Comparison of ENCODE assay signal across 28 cellular contexts in genomic region chr14:68622856-68623255, GRCh38.
A peak's percentile ranks its signal among the peaks of the same experiment; 100 is the strongest.
DNase-seq lines count a peak whose midpoint lies in the region; ATAC-seq and TF ChIP-seq lines count a peak whose summit lies in the region.
"Had no signal": no experiment of that assay in that cellular context is flagged by ENCODE, and none has a peak within 500 bp of the region (broad histone marks: within the 10 kb centered on the region; RNA-seq: fewer than 3 reads in every experiment).

No MANE protein-coding gene starts in this region.

- H3K27me3 Mint-ChIP-seq in stimulated activated memory B cell treated with anti-CD40 and anti-IgM and Interleukin-4, amounts not matched to agents 10 μg/mL and 1 μg/mL and 100 μg/mL, for 72 hours, result no peaks in the 10 kb centered on the region
- H3K27me3 Mint-ChIP-seq in CD4-positive, alpha-beta T cell, result no peaks in the 10 kb centered on the region

- peaks cover 13% of the 10 kb centered on the region for H3K36me3 Mint-ChIP-seq in stimulated activated memory B cell treated with anti-CD40 and anti-IgM and Interleukin-4, amounts not matched to agents 10 μg/mL and 1 μg/mL and 100 μg/mL, for 72 hours
- peaks cover 9% of the 10 kb centered on the region for H3K36me3 Mint-ChIP-seq in CD4-positive, alpha-beta T cell (ENCODE audit: low read depth)

- no peak for ATAC-seq in stimulated activated memory B cell treated with anti-CD40 and anti-IgM and Interleukin-4, amounts not matched to agents 10 μg/mL and 1 μg/mL and 100 μg/mL, for 72 hours
- no peak for ATAC-seq in CD4-positive, alpha-beta T cell (ENCODE audit: poor library complexity)
- no peak for ATAC-seq in HG02852 (IDR thresholded peaks at IDR 0.05; ENCODE audit: unreplicated experiment)
- ATAC-seq in HG02798 (IDR thresholded peaks at IDR 0.05; ENCODE audit: poor library complexity, unreplicated experiment), result no peak
- ATAC-seq: lower lobe of right lung, pancreas, PC-3, sciatic nerve had no signal

- no peaks in the 10 kb centered on the region for H3K27me3 ChIP-seq in CD4-positive, alpha-beta T cell (ENCODE audit: control insufficient read depth, insufficient read depth, low read length)
- H3K27me3 ChIP-seq: dorsolateral prefrontal cortex, pancreas, testis had no signal

- H3K27ac Mint-ChIP-seq in stimulated activated memory B cell treated with anti-CD40 and anti-IgM and Interleukin-4, amounts not matched to agents 10 μg/mL and 1 μg/mL and 100 μg/mL, for 72 hours, result peak overlapping the region; percentile 6
- no peak overlapping the region for H3K27ac Mint-ChIP-seq in CD4-positive, alpha-beta T cell

- no peak overlapping the region for H3K27ac ChIP-seq in CD4-positive, alpha-beta T cell (ENCODE audit: low read depth, low read length)
- H3K27ac ChIP-seq: epithelial cell of prostate, lower lobe of right lung, pancreas, testis had no signal

- intact Hi-C loops in CD4-positive, alpha-beta T cell (cut with DNase I, micrococcal nuclease), result loop anchor here in 1 of 2 experiments (10.0 kb wide), 1 partner anchor 62 kb away; no protein-coding TSS in a partner anchor

- CTCF ChIA-PET in CD4-positive, alpha-beta T cell (lab: Charles Lee), result no interaction called here

- H3K4me3 Mint-ChIP-seq in stimulated activated memory B cell treated with anti-CD40 and anti-IgM and Interleukin-4, amounts not matched to agents 10 μg/mL and 1 μg/mL and 100 μg/mL, for 72 hours, result no peak overlapping the region
- no peak overlapping the region for H3K4me3 Mint-ChIP-seq in CD4-positive, alpha-beta T cell

- H3K4me1 Mint-ChIP-seq in stimulated activated memory B cell treated with anti-CD40 and anti-IgM and Interleukin-4, amounts not matched to agents 10 μg/mL and 1 μg/mL and 100 μg/mL, for 72 hours, result peaks cover 29% of the 10 kb centered on the region
- peaks cover 10% of the 10 kb centered on the region for H3K4me1 Mint-ChIP-seq in CD4-positive, alpha-beta T cell (ENCODE audit: low read depth)

- DNase-seq in activated CD8-positive, alpha-beta memory T cell treated with anti-CD3 and anti-CD28 coated beads for 24 hours, result peak; percentile 35
- DNase-seq in activated CD8-positive, alpha-beta memory T cell treated with anti-CD3 and anti-CD28 coated beads, Interleukin-2, amount 50 U/mL, for 48 hours, result no peak
- DNase-seq in NCI-H524 treated with DMSO at 0.1 percent for 48 hours (lab: John Stamatoyannopoulos, UW) (peak; percentile 93), left kidney (ENCODE audit: low read depth, low spot score) (peak; percentile 59)
- DNase-seq in CD4-positive, alpha-beta T cell, result no peak
- DNase-seq: activated CD4-positive, alpha-beta T cell treated with anti-CD3 and anti-CD28 coated beads, Interleukin-2, amount 50 U/mL, for 4 hours; activated naive CD4-positive, alpha-beta T cell treated with Interleukin-2 at 50 U/mL for 16 hours; anterior cingulate cortex; C1 segment of cervical spinal cord; caudate nucleus; dorsolateral prefrontal cortex; foreskin fibroblast; GOT3; hypothalamus; islet precursor cell; lower lobe of right lung; NCI-H1048; NCI-H2029 treated with DMSO at 0.1 percent for 48 hours; NCI-H526 treated with DMSO at 0.1 percent for 48 hours; pancreas; PC-3; T-helper 2 cell; testis had no signal

- peaks cover 5% of the 10 kb centered on the region for H3K9me3 Mint-ChIP-seq in stimulated activated memory B cell treated with anti-CD40 and anti-IgM and Interleukin-4, amounts not matched to agents 10 μg/mL and 1 μg/mL and 100 μg/mL, for 72 hours
- peaks cover 5% of the 10 kb centered on the region for H3K9me3 Mint-ChIP-seq in CD4-positive, alpha-beta T cell

- TF ChIP-seq CTCF in CD4-positive, alpha-beta T cell (IDR thresholded peaks at IDR 0.05), result no peak

- H3K9me3 ChIP-seq in CD4-positive, alpha-beta T cell (ENCODE audit: control insufficient read depth, low read length), result peaks cover 3% of the 10 kb centered on the region
- H3K9me3 ChIP-seq: pancreas, testis had no signal

- POLR2A ChIA-PET in CD4-positive, alpha-beta T cell (lab: Charles Lee), result interaction anchor here (0.6 kb wide), 1 partner anchor 23 kb away, joined by 3 read pairs; no protein-coding TSS in a partner anchor

Comparison
In these comparisons a context has a peak if more than half of its experiments do, and no peak if none do; other contexts are left out.
1. DNase-seq: peak in activated CD8-positive, alpha-beta memory T cell treated with anti-CD3 and anti-CD28 coated beads for 24 hours (single experiment), NCI-H524 treated with DMSO at 0.1 percent for 48 hours (single experiment) and left kidney (single experiment); none in activated CD8-positive, alpha-beta memory T cell treated with anti-CD3 and anti-CD28 coated beads, Interleukin-2, amount 50 U/mL, for 48 hours (single experiment) and CD4-positive, alpha-beta T cell (0 of 10).